ENCODE assay signal across 1 cellular context in genomic region chr20:17968366-17969275, GRCh38.
TF ChIP-seq lines count a peak whose summit lies in the region.

Gene MGME1 (plus strand): TSS chr20:17969018. CDS start chr20:17969860, 842 bp downstream.
Gene SNX5 (minus strand): TSS chr20:17968794. CDS start chr20:17968425, 369 bp downstream.

TF ChIP-seq in GM12878, 131 proteins besides CTCF, POLR2A, EP300 and RAD21 (continued from another document and continues in another):
- TF ChIP-seq CUX1 (IDR thresholded peaks at IDR 0.05; ENCODE audit: insufficient replicate concordance, low read depth, low read length) (no peak), PBX3 (IDR thresholded peaks at IDR 0.05; ENCODE audit: insufficient replicate concordance, low read depth, low read length) (no peak), MLLT1 (IDR thresholded peaks at IDR 0.05) (no peak; the same call in 1 of the 2 replicates), CREB1 (IDR thresholded peaks at IDR 0.05; ENCODE audit: low read depth) (peak; percentile 97), ZNF217 (IDR thresholded peaks at IDR 0.05) (peak; percentile 28; the same call in 1 of the 2 replicates), RELA (IDR thresholded peaks at IDR 0.05; ENCODE audit: borderline replicate concordance, partially characterized antibody) (peak; percentile 75), SRF (IDR thresholded peaks at IDR 0.05; ENCODE audit: low read depth in 2 of 2, low read length in 2 of 2) (no peak), SKIL (IDR thresholded peaks at IDR 0.05; ENCODE audit: low read depth, poor library complexity, severe bottlenecking) (no peak), SREBF1 (IDR thresholded peaks at IDR 0.05; ENCODE audit: low read length) (no peak), ESRRA (IDR thresholded peaks at IDR 0.05; ENCODE audit: low read length) (peak; percentile 63), CHD2 (IDR thresholded peaks at IDR 0.05; ENCODE audit: borderline replicate concordance, low read depth, low read length) (peak; percentile 99), KDM1A (IDR thresholded peaks at IDR 0.05; ENCODE audit: borderline replicate concordance) (no peak), EED (IDR thresholded peaks at IDR 0.05; ENCODE audit: low read depth) (0 out of 2 replicates have a peak, but pooled peaks have one; percentile 18), FOXK2 (IDR thresholded peaks at IDR 0.05) (peak; percentile 54), CBFB (IDR thresholded peaks at IDR 0.05; ENCODE audit: low read depth) (peak; percentile 97), POLR2AphosphoS2 (IDR thresholded peaks at IDR 0.05; ENCODE audit: low read depth, low read length) (peak; percentile 87; the same call in 1 of the 2 replicates), DPF2 (IDR thresholded peaks at IDR 0.05) (no peak; the same call in none of the 2 replicates), WRNIP1 (IDR thresholded peaks at IDR 0.05; ENCODE audit: borderline replicate concordance, low read depth, low read length) (no peak), ZNF622 (IDR thresholded peaks at IDR 0.05) (no peak), ZNF384 (IDR thresholded peaks at IDR 0.05; ENCODE audit: borderline replicate concordance, low read depth, low read length) (no peak), ASH2L (IDR thresholded peaks at IDR 0.05; ENCODE audit: borderline replicate concordance, low read depth) (0 out of 2 replicates have a peak, but pooled peaks have one; percentile 86), HDGF (IDR thresholded peaks at IDR 0.05) (0 out of 2 replicates have a peak, but pooled peaks have one; percentile 40), NR2F1 (conservative IDR thresholded peaks at IDR 0.05) (peak; percentile 67), JUND (IDR thresholded peaks at IDR 0.05; ENCODE audit: low read depth, low read length) (peak; percentile 71), ATF2 (IDR thresholded peaks at IDR 0.05; ENCODE audit: low read length) (peak; percentile 87), ZZZ3 (IDR thresholded peaks at IDR 0.05; ENCODE audit: control insufficient read depth, insufficient read length, low read depth) (no peak), RB1 (IDR thresholded peaks at IDR 0.05; ENCODE audit: borderline replicate concordance) (peak; percentile 45; the same call in 1 of the 2 replicates), ETV6 (conservative IDR thresholded peaks at IDR 0.05 in 1 of 2, IDR thresholded peaks at IDR 0.05 in 1 of 2; ENCODE audit: borderline replicate concordance in 1 of 2, low read depth in 1 of 2) (peak in 1 of 2 experiments; percentile 28; a peak in 1 of 4 replicates), MEF2B (IDR thresholded peaks at IDR 0.05; ENCODE audit: partially characterized antibody, poor library complexity, severe bottlenecking) (peak; percentile 42), SIN3A (IDR thresholded peaks at IDR 0.05; ENCODE audit: low read depth, low read length) (peak; percentile 93), ZNF687 (IDR thresholded peaks at IDR 0.05) (peak; percentile 50), TAF1 (IDR thresholded peaks at IDR 0.05; ENCODE audit: borderline replicate concordance, low read depth, low read length) (peak; percentile 89), POLR2AphosphoS5 (IDR thresholded peaks at IDR 0.05; ENCODE audit: low read length) (peak; percentile 97), ZBTB40 (IDR thresholded peaks at IDR 0.05; ENCODE audit: borderline replicate concordance) (peak; percentile 66; the same call in 1 of the 2 replicates), STAT3 (IDR thresholded peaks at IDR 0.05; ENCODE audit: low read depth, low read length) (0 out of 2 replicates have a peak, but pooled peaks have one; percentile 33), RELB (IDR thresholded peaks at IDR 0.05; ENCODE audit: low read depth) (peak; percentile 67)
